Comparison of ENCODE assay signal across 13 cellular contexts in the genomic region with DNA sequence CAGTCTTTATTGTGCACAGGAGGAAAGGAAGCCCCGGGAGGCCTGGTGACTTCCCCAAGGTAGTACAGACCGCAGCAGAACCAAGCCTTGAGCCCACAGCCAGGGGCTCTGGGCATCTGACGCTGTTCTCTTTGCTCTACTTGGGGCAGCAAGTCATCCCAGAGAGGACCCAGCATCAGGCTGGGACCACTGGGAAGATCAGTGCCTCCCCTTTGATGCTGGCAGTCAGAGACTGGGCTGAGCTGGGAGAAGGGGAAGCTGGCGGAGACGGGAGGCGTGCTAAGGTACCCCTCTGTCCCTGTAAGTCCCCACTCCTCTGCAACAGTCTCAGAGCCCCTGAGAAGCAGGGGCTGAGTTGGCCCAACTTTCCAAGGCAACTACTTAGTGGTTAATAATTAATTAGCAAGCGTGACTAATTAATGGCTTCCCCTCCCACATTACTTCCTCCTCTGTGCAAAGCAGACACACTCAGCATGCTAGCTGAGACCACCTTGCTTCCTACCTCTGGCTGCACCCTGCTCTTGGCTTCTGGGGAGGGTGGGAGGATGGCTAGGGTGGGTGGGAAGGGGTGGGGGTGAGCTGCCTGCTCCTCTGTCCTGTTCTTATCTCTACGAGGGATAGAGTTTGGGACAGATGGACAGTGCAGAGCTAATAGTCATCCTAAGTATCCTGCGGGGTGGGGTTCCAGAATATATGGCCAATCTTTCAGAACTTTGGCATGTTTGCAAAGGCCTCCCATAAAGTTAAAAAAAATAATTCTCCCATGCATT. TPM values are rescaled to one million over a fixed set of nuclear protein-coding genes. Genes with fewer than 3 reads are reported as not detected.
DNase-seq lines count a peak whose midpoint lies in the region; ATAC-seq and TF ChIP-seq lines count a peak whose summit lies in the region.
"Had no signal": no experiment of that assay in that cellular context is flagged by ENCODE, and none has a peak within 500 bp of the region (broad histone marks: within the 10 kb centered on the region; RNA-seq: fewer than 3 reads in every experiment).

No MANE protein-coding gene starts in this region.

- peak overlapping the region; percentile 99 for H3K4me3 Mint-ChIP-seq in Calu3 (ENCODE audit: low read depth, unreplicated experiment)
- H3K4me3 Mint-ChIP-seq: activated naive CD8-positive, alpha-beta T cell had no signal

- no peaks in the 10 kb centered on the region for H3K9me2 ChIP-seq in PC-3 (replicated peaks; ENCODE audit: low read length)

- H3K27ac ChIP-seq in HEK293 (ENCODE audit: extremely low read depth, low read depth, low read length) (no peak overlapping the region), PC-3 (ENCODE audit: low read length) (peak overlapping the region; percentile 74), left lung (peak overlapping the region in 1 of 2 donors; percentile 70), adrenal gland (no peak overlapping the region)

- peaks cover 0 to 22% of the 10 kb centered on the region in 2 experiments; a peak in 1 of 3 replicates for H3K36me3 ChIP-seq in HEK293 (ENCODE audit: control insufficient read depth in 2 of 2, insufficient read depth in 1 of 2, low read length in 2 of 2)
- H3K36me3 ChIP-seq in PC-3 (ENCODE audit: low read depth, low read length), result peaks cover 28% of the 10 kb centered on the region
- H3K36me3 ChIP-seq in left lung, result peaks cover 0 to 3% of the 10 kb centered on the region in 2 donors
- H3K36me3 ChIP-seq in adrenal gland (replicated peaks in 1 of 2), result no peaks in the 10 kb centered on the region

- peaks cover 100% of the 10 kb centered on the region for H3K36me3 Mint-ChIP-seq in Calu3 (ENCODE audit: insufficient read depth, unreplicated experiment)
- H3K36me3 Mint-ChIP-seq: activated naive CD8-positive, alpha-beta T cell had no signal

- peak overlapping the region; percentile 36 for H2AFZ ChIP-seq in PC-3 (ENCODE audit: low read length)

- peaks cover 78% of the 10 kb centered on the region for H3K79me2 ChIP-seq in PC-3 (ENCODE audit: low read length)

- POLR2A ChIA-PET in HEK293 (lab: Yijun Ruan, JAX), result interaction anchor here (0.6 to 1.1 kb wide), 3 partner anchors 9 to 226 kb away, joined by 3 read pairs; partner anchors contain the start of gene DDX59
- POLR2A ChIA-PET in PC-3 (lab: Charles Lee; ENCODE audit: unreplicated experiment), result interaction anchor here (0.6 to 1.5 kb wide), 4 partner anchors 11 to 226 kb away, joined by 4 to 5 read pairs (median 4); partner anchors contain the start of gene DDX59

- H3K4me2 ChIP-seq in PC-3 (ENCODE audit: low read length), result peak overlapping the region; percentile 86

- H3K9me3 ChIP-seq in HEK293 (ENCODE audit: control insufficient read depth, insufficient read depth, low read depth, low read length) (no peaks in the 10 kb centered on the region), PC-3 (ENCODE audit: low read length) (no peaks in the 10 kb centered on the region), left lung (no peaks in the 10 kb centered on the region), adrenal gland (replicated peaks in 1 of 3) (no peaks in the 10 kb centered on the region)

- H3F3A ChIP-seq in PC-3 (ENCODE audit: low read length, unreplicated experiment), result peaks cover 13% of the 10 kb centered on the region

- no TSS peak for BruUV-seq in Calu3 (replicated peaks; lab: Mats Ljungman, UMichigan)
- BruUV-seq in PC-3 (replicated peaks; lab: Mats Ljungman, UMichigan), result TSS peak; percentile 44

- H3K4me3 ChIP-seq in HEK293 (ENCODE audit: low read depth, low read length) (no peak overlapping the region), PC-3 (ENCODE audit: low read length) (peak overlapping the region; percentile 67), left lung (peak overlapping the region; percentile 27 to 32), adrenal gland (no peak overlapping the region)

- no peak for TF ChIP-seq CTCF in Calu3 (IDR thresholded peaks at IDR 0.05; ENCODE audit: unreplicated experiment)
- TF ChIP-seq CTCF in HEK293 (tag by site-specific recombination; IDR thresholded peaks at IDR 0.05), result no peak
- TF ChIP-seq CTCF in PC-3 (conservative IDR thresholded peaks at IDR 0.05; ENCODE audit: low read depth, low read length), result no peak
- TF ChIP-seq CTCF in left lung (IDR thresholded peaks at IDR 0.05), result no peak
- TF ChIP-seq CTCF in adrenal gland (IDR thresholded peaks at IDR 0.05), result no peak

- H3K27me3 ChIP-seq in PC-3 (ENCODE audit: low read length), result no peaks in the 10 kb centered on the region
- H3K27me3 ChIP-seq in left lung, result peaks cover 0 to 16% of the 10 kb centered on the region in 2 donors
- H3K27me3 ChIP-seq in adrenal gland, result peaks cover 8% of the 10 kb centered on the region

- 71 to 91% (median 82%) methylated on average over 7 to 9 of the region's 9 CpGs for WGBS in adrenal gland, 4 donors

- no peak for TF ChIP-seq POLR2A in adrenal gland (IDR thresholded peaks at IDR 0.05)

- H3K4me1 ChIP-seq in HEK293 (ENCODE audit: control insufficient read depth, insufficient read depth, low read length) (peaks cover 4% of the 10 kb centered on the region; the same call in 1 of the 2 replicates), PC-3 (ENCODE audit: insufficient read depth, low read length) (peaks cover 67% of the 10 kb centered on the region), left lung (peaks cover 6 to 17% of the 10 kb centered on the region in 2 donors), adrenal gland (replicated peaks in 1 of 2) (peaks cover 2 to 5% of the 10 kb centered on the region in 2 donors)

- H3K4me1 Mint-ChIP-seq in Calu3 (ENCODE audit: low read depth, unreplicated experiment), result peaks cover 61% of the 10 kb centered on the region

- no peaks in the 10 kb centered on the region for H3K9me3 Mint-ChIP-seq in Calu3 (ENCODE audit: low read depth, unreplicated experiment)

- H3K9ac ChIP-seq in PC-3 (ENCODE audit: low read length), result peak overlapping the region; percentile 62

- H3K27ac Mint-ChIP-seq in Calu3 (ENCODE audit: unreplicated experiment), result peak overlapping the region; percentile 89
- H3K27ac Mint-ChIP-seq: activated naive CD8-positive, alpha-beta T cell had no signal

- ATAC-seq in PC-3, result peak; percentile 23
- peak; percentile 13 for ATAC-seq in left lung
- ATAC-seq in left ventricle myocardium superior, result no peak
- no peak for ATAC-seq in GM18873 (IDR thresholded peaks at IDR 0.05; ENCODE audit: low FRiP score, unreplicated experiment)

- peaks cover 11% of the 10 kb centered on the region for H4K20me1 ChIP-seq in PC-3 (ENCODE audit: low read length)

- intact Hi-C loops in Calu3 (cut with micrococcal nuclease; ENCODE audit: unreplicated experiment) (no loop called here), PC-3 (cut with micrococcal nuclease) (no loop called here), left lung (cut with DNase I) (no loop called here), left ventricle myocardium superior (cut with micrococcal nuclease) (no loop called here), adrenal gland (cut with DNase I) (no loop called here)

- DNase-seq in Calu3 (peak; percentile 55), PC-3 (peak; percentile 31), left lung (no peak), left ventricle myocardium superior (no peak), adrenal gland (no peak)
- no peak for DNase-seq in effector CD8-positive, alpha-beta T cell (lab: John Stamatoyannopoulos, UW)
- DNase-seq: foreskin melanocyte, right cardiac atrium, T-helper 9 cell had no signal

- H3K27me3 Mint-ChIP-seq in Calu3 (ENCODE audit: unreplicated experiment), result no peaks in the 10 kb centered on the region

- CTCF ChIA-PET in Calu3 (lab: Charles Lee) (interaction anchor here (0.8 to 1.5 kb wide), 9 partner anchors 8 to 274 kb away, joined by 3 to 9 read pairs (median 5); no protein-coding TSS in a partner anchor), HEK293 (lab: Yijun Ruan, JAX) (interaction anchor here (1.1 kb wide), 2 partner anchors 76 to 190 kb away, joined by 3 to 4 read pairs; no protein-coding TSS in a partner anchor), PC-3 (lab: Charles Lee) (interaction anchor here (0.5 to 1.2 kb wide), 5 partner anchors 11 to 547 kb away, joined by 3 to 14 read pairs (median 4); no protein-coding TSS in a partner anchor)

TF ChIP-seq in HEK293, 187 proteins besides CTCF, POLR2A, EP300 and RAD21:
- TF ChIP-seq ZBTB17 (tag by site-specific recombination; IDR thresholded peaks at IDR 0.05) (no peak), ZFHX2 (tag by site-specific recombination; conservative IDR thresholded peaks at IDR 0.05) (peak; percentile 28; the same call in 1 of the 2 replicates)

RNA-seq across cellular contexts. Expression of gene INAVA, which starts 1.3 kb away (rescaled TPM):
- total RNA-seq in Calu3 (2022), result 167 and 175 TPM in 2 replicates
- total RNA-seq in PC-3 (2014; rRNA removed), result 102 and 128 TPM in 2 replicates
- total RNA-seq in left lung, result 10 to 100 TPM in 1 of 2 donors, 1 to 10 TPM in 1; 5.5 to 23.7 TPM
- total RNA-seq in left ventricle myocardium superior, result 0.05 TPM
- total RNA-seq in adrenal gland, result under 1 TPM in 3 of 8 donors, not detected in 5; 0.14 to 0.46 (median 0.21) TPM
- polyA plus RNA-seq in adrenal gland, result under 1 TPM in 2 of 3 donors, not detected in 1; 0.03 to 0.24 TPM
- total RNA-seq: right cardiac atrium had no signal
- polyA plus RNA-seq: right cardiac atrium had no signal

RNA-seq across cellular contexts. Expression of gene GPR25, which starts 23.2 kb away (rescaled TPM):
- not detected in 2 replicates for total RNA-seq in Calu3 (2022)
- not detected in 2 replicates for total RNA-seq in PC-3 (2014; rRNA removed)
- total RNA-seq in left lung, result under 1 TPM; 0.26 to 0.52 TPM
- not detected for total RNA-seq in left ventricle myocardium superior
- total RNA-seq in adrenal gland, result under 1 TPM in 2 of 8 donors, not detected in 6; 0.18 to 0.69 TPM
- not detected for polyA plus RNA-seq in adrenal gland
- total RNA-seq: M059J, right cardiac atrium had no signal
- polyA plus RNA-seq: right cardiac atrium had no signal

Comparison
In these comparisons a context has a peak if more than half of its experiments do, and no peak if none do; other contexts are left out.
1. DNase-seq: peak in Calu3 (single experiment) and PC-3 (single experiment); none in left lung (0 of 2), effector CD8-positive, alpha-beta T cell (single experiment), left ventricle myocardium superior (single experiment) and adrenal gland (0 of 7).
2. H3K4me3 ChIP-seq: peak in PC-3 (single experiment) and left lung (2 of 2); none in HEK293 (single experiment) and adrenal gland (0 of 4).
3. ATAC-seq: peak in PC-3 (single experiment) and left lung (single experiment); none in left ventricle myocardium superior (single experiment) and GM18873 (single experiment).